In genomic region chr20:24764825-24765224, GRCh38 we compare ENCODE assay signal across 20 cellular contexts.
"Had no signal": no experiment of that assay in that cellular context is flagged by ENCODE, and none has a peak within 500 bp of the region (broad histone marks: within the 10 kb centered on the region; RNA-seq: fewer than 3 reads in every experiment).

No MANE protein-coding gene starts in this region.

- ATAC-seq: activated CD4-positive, CD25-positive, alpha-beta regulatory T cell treated with anti-CD3 and anti-CD28 coated beads, Interleukin-2, amount 50 U/mL, for 24 hours; foreskin keratinocyte; natural killer cell treated with Interleukin-12 subunit alpha and Interleukin-12 subunit beta and Interleukin-15 and Interleukin-18, amount 100 ng/mL, for 72 hours; right lobe of liver had no signal

- H3K4me3 Mint-ChIP-seq: activated CD4-positive, alpha-beta memory T cell treated with anti-CD3 and anti-CD28 coated beads for 36 hours; activated naive CD8-positive, alpha-beta T cell; brain; natural killer cell treated with Interleukin-12 subunit alpha and Interleukin-12 subunit beta and Interleukin-15 and Interleukin-18, amount 100 ng/mL, for 72 hours had no signal

- H3K36me3 Mint-ChIP-seq: activated CD4-positive, alpha-beta memory T cell treated with anti-CD3 and anti-CD28 coated beads for 36 hours; activated naive CD8-positive, alpha-beta T cell; brain; natural killer cell treated with Interleukin-12 subunit alpha and Interleukin-12 subunit beta and Interleukin-15 and Interleukin-18, amount 100 ng/mL, for 72 hours had no signal

- H3K27ac Mint-ChIP-seq: activated CD4-positive, alpha-beta memory T cell treated with anti-CD3 and anti-CD28 coated beads for 36 hours; activated naive CD8-positive, alpha-beta T cell; brain; natural killer cell treated with Interleukin-12 subunit alpha and Interleukin-12 subunit beta and Interleukin-15 and Interleukin-18, amount 100 ng/mL, for 72 hours had no signal

- H3K9me3 Mint-ChIP-seq: natural killer cell treated with Interleukin-12 subunit alpha and Interleukin-12 subunit beta and Interleukin-15 and Interleukin-18, amount 100 ng/mL, for 72 hours had no signal

- DNase-seq: activated CD4-positive, alpha-beta memory T cell treated with anti-CD3 and anti-CD28 coated beads for 36 hours; activated gamma-delta T cell treated with Interleukin-2 at 50 U/mL for 16 hours; amniotic stem cell; central memory CD4-positive, alpha-beta T cell; cortex of kidney; effector CD8-positive, alpha-beta T cell; foreskin keratinocyte; glutamatergic neuron; hypothalamus; kidney glomerular epithelial cell; mesenchymal stem cell; nucleus accumbens; stimulated activated CD4-positive, alpha-beta T cell treated with anti-CD3 and anti-CD28 coated beads, Interleukin-1b, Interleukin-23, amount 100 ng/mL, for 48 hours; T-helper 1 cell; T1000 had no signal

- H3K27me3 Mint-ChIP-seq: brain had no signal
